In the genomic region with DNA sequence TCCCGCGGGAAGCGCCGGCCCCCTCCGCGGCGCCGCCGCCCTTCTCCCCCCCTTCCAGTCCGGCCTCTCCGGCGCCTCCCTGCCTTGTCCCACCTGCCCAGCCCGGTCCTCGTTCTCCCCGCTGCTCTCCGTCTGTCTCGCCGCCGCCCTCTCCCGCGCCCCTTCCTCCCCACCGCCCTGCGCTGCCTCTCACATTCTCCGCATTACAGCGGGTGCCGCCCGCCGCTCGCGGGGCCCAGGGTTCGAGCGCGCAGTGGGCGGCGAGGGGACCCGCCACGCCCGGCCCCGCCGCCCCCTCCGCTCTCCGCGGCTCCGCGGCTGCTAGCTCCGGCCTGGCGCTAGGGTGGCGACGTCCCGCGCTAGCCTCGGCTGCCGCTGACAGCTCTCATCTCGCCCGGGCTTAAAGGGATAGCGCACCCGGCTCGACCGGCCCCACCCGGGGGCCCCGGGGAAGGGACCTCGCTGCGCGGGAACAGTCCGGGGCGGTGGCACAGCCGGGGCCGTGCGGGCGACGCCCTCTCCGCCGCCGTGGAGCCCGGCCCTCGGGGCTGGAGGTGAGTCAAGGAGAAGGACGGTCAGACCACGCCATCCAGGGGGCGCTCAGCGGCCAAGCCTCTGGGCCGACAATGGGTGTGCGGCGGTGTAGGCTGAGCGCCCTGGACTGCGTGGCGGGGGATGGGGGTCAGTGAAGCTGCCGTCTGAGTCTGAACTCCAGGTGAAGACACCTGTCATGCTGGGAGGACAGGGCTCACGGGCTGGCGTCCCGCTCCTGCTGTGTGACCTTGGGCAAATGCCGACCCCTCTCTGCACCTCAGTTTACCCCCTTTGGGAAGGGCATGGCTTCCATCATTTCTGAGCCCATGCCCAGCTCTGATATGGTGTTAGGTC, we compare ENCODE assay signal across 7 cellular contexts.
DNase-seq lines count a peak whose midpoint lies in the region; ATAC-seq and TF ChIP-seq lines count a peak whose summit lies in the region.

No MANE protein-coding gene starts in this region.

- H3K4me3 ChIP-seq in GM06990 (replicated peaks; ENCODE audit: low read depth, low read length): no peak overlapping the region
- peak overlapping the region; percentile 49 for H3K4me3 ChIP-seq in neuron (ENCODE audit: low read length)

- H3K36me3 ChIP-seq in GM06990 (ENCODE audit: control insufficient read depth, insufficient read depth, low read length): no peaks in the 10 kb centered on the region
- H3K36me3 ChIP-seq in neuron (ENCODE audit: insufficient read depth, low read length): no peaks in the 10 kb centered on the region

- peaks cover 3% of the 10 kb centered on the region for H3K4me1 ChIP-seq in neuron (ENCODE audit: insufficient read depth, low read length)

- DNase-seq in GM06990 (ENCODE audit: extremely low read depth, insufficient read length): no peak
- peak; percentile 19 for DNase-seq in NCI-H1092 treated with DMSO at 0.1 percent for 48 hours (lab: John Stamatoyannopoulos, UW)
- peak; percentile 41 for DNase-seq in dermis blood vessel endothelial cell

- no peaks in the 10 kb centered on the region for H3K9me3 ChIP-seq in neuron (ENCODE audit: low read length)

- ATAC-seq in HG02678 (IDR thresholded peaks at IDR 0.05; ENCODE audit: unreplicated experiment): no peak
- ATAC-seq in HG02798 (IDR thresholded peaks at IDR 0.05; ENCODE audit: poor library complexity, unreplicated experiment): no peak
- no peak for ATAC-seq in HG03439 (IDR thresholded peaks at IDR 0.05; ENCODE audit: unreplicated experiment)

- peak overlapping the region; percentile 80 for H2AFZ ChIP-seq in neuron (ENCODE audit: low read depth, low read length)

- peak; percentile 28 for TF ChIP-seq CTCF in GM06990 (IDR thresholded peaks at IDR 0.05; ENCODE audit: insufficient read depth, low read length, poor library complexity, severe bottlenecking)

- H3K27me3 ChIP-seq in GM06990 (replicated peaks; ENCODE audit: control insufficient read depth, insufficient read depth, low read length): peaks cover 5% of the 10 kb centered on the region
- peaks cover 59% of the 10 kb centered on the region for H3K27me3 ChIP-seq in neuron (ENCODE audit: insufficient read depth, low read length)
